Comparison of ENCODE assay signal across 12 cellular contexts in genomic region chr4:184668511-184669114, GRCh38. TPM values are rescaled to one million over a fixed set of nuclear protein-coding genes. Genes with fewer than 3 reads are reported as not detected.
DNase-seq lines count a peak whose midpoint lies in the region; ATAC-seq and TF ChIP-seq lines count a peak whose summit lies in the region.
"Had no signal": no experiment of that assay in that cellular context is flagged by ENCODE, and none has a peak within 500 bp of the region (broad histone marks: within the 10 kb centered on the region; RNA-seq: fewer than 3 reads in every experiment).

No MANE protein-coding gene starts in this region.

- no peaks in the 10 kb centered on the region for H3K79me2 ChIP-seq in OCI-LY1 (ENCODE audit: insufficient read depth, low read length)
- H3K79me2 ChIP-seq: hepatocyte had no signal

- no peak overlapping the region for H3K4me3 ChIP-seq in OCI-LY1 (ENCODE audit: low read depth, low read length, poor library complexity, severe bottlenecking)
- H3K4me3 ChIP-seq: hepatocyte, right lobe of liver had no signal

- peaks cover 10% of the 10 kb centered on the region for H3K4me1 ChIP-seq in OCI-LY1 (ENCODE audit: insufficient read depth, low read length, severe bottlenecking)

- no peaks in the 10 kb centered on the region for H3F3A ChIP-seq in OCI-LY1 (ENCODE audit: insufficient read depth, low read length)

- CTCF ChIA-PET in activated CD4-positive, alpha-beta T cell treated with anti-CD3 and anti-CD28 coated beads for 36 hours (lab: Charles Lee), result interaction anchor here (1.0 kb wide), 2 partner anchors 39 to 405 kb away, joined by 3 to 4 read pairs; no protein-coding TSS in a partner anchor

- H3K27me3 Mint-ChIP-seq in activated CD4-positive, alpha-beta T cell treated with anti-CD3 and anti-CD28 coated beads for 36 hours, result no peaks in the 10 kb centered on the region
- H3K27me3 Mint-ChIP-seq in stimulated activated naive B cell treated with anti-CD40 and anti-IgM and Interleukin-4, amounts not matched to agents 10 μg/mL and 1 μg/mL and 100 μg/mL, for 72 hours, result no peaks in the 10 kb centered on the region

- TF ChIP-seq CTCF in OCI-LY1 (IDR thresholded peaks at IDR 0.05; ENCODE audit: low read length), result no peak

- intact Hi-C loops in activated CD4-positive, alpha-beta T cell treated with anti-CD3 and anti-CD28 coated beads for 36 hours (cut with DNase I, micrococcal nuclease), result no loop called here

- peak overlapping the region; percentile 18 for H3K27ac ChIP-seq in OCI-LY1 (ENCODE audit: low read depth, low read length, poor library complexity, severe bottlenecking)
- H3K27ac ChIP-seq: hepatocyte, RWPE1 had no signal

- H3K9me3 Mint-ChIP-seq in activated CD4-positive, alpha-beta T cell treated with anti-CD3 and anti-CD28 coated beads for 36 hours (ENCODE audit: low read depth), result no peaks in the 10 kb centered on the region
- H3K9me3 Mint-ChIP-seq in stimulated activated naive B cell treated with anti-CD40 and anti-IgM and Interleukin-4, amounts not matched to agents 10 μg/mL and 1 μg/mL and 100 μg/mL, for 72 hours, result peaks cover 0 to 3% of the 10 kb centered on the region in 2 donors

- H3K36me3 Mint-ChIP-seq in activated CD4-positive, alpha-beta T cell treated with anti-CD3 and anti-CD28 coated beads for 36 hours (ENCODE audit: low read depth), result peaks cover 37% of the 10 kb centered on the region
- H3K36me3 Mint-ChIP-seq in stimulated activated naive B cell treated with anti-CD40 and anti-IgM and Interleukin-4, amounts not matched to agents 10 μg/mL and 1 μg/mL and 100 μg/mL, for 72 hours, result peaks cover 29 to 33% of the 10 kb centered on the region in 2 donors

- peaks cover 22% of the 10 kb centered on the region for H3K4me1 Mint-ChIP-seq in activated CD4-positive, alpha-beta T cell treated with anti-CD3 and anti-CD28 coated beads for 36 hours
- peaks cover 9 to 11% of the 10 kb centered on the region in 2 donors for H3K4me1 Mint-ChIP-seq in stimulated activated naive B cell treated with anti-CD40 and anti-IgM and Interleukin-4, amounts not matched to agents 10 μg/mL and 1 μg/mL and 100 μg/mL, for 72 hours

- H4K20me1 ChIP-seq in OCI-LY1 (ENCODE audit: insufficient read depth, low read length), result no peaks in the 10 kb centered on the region

- peak overlapping the region; percentile 44 for H3K27ac Mint-ChIP-seq in activated CD4-positive, alpha-beta T cell treated with anti-CD3 and anti-CD28 coated beads for 36 hours
- H3K27ac Mint-ChIP-seq in stimulated activated naive B cell treated with anti-CD40 and anti-IgM and Interleukin-4, amounts not matched to agents 10 μg/mL and 1 μg/mL and 100 μg/mL, for 72 hours, result no peak overlapping the region

- H3K9ac ChIP-seq in OCI-LY1 (ENCODE audit: low read length), result no peak overlapping the region

- DNase-seq in activated CD4-positive, alpha-beta T cell treated with anti-CD3 and anti-CD28 coated beads for 36 hours, result no peak
- DNase-seq in activated CD4-positive, alpha-beta T cell treated with anti-CD3 and anti-CD28 coated beads, Interleukin-2, amount 50 U/mL, for 48 hours, result no peak
- DNase-seq in cerebellar cortex (ENCODE audit: low spot score) (peak; percentile 3), mucosa of gallbladder (ENCODE audit: low spot score) (no peak)
- no peak for DNase-seq in stimulated activated naive B cell treated with anti-CD40 and anti-IgM and Interleukin-4, amounts not matched to agents 10 μg/mL and 1 μg/mL and 100 μg/mL, for 72 hours
- DNase-seq: mesendoderm, right lobe of liver had no signal

- no peaks in the 10 kb centered on the region for H3K27me3 ChIP-seq in OCI-LY1 (ENCODE audit: insufficient read depth, low read length)
- H3K27me3 ChIP-seq: hepatocyte, right lobe of liver had no signal

- POLR2A ChIA-PET in activated CD4-positive, alpha-beta T cell treated with anti-CD3 and anti-CD28 coated beads for 36 hours (lab: Charles Lee), result no interaction called here

- no peak overlapping the region for H2AFZ ChIP-seq in OCI-LY1 (ENCODE audit: low read length)
- H2AFZ ChIP-seq: hepatocyte had no signal

- H3K36me3 ChIP-seq in OCI-LY1 (ENCODE audit: insufficient read depth, low read length), result peaks cover 28% of the 10 kb centered on the region; the same call in 1 of the 2 replicates

- H3K9me3 ChIP-seq in OCI-LY1 (ENCODE audit: low read length), result no peaks in the 10 kb centered on the region
- H3K9me3 ChIP-seq: right lobe of liver had no signal

- no peak overlapping the region for H3K4me3 Mint-ChIP-seq in activated CD4-positive, alpha-beta T cell treated with anti-CD3 and anti-CD28 coated beads for 36 hours
- H3K4me3 Mint-ChIP-seq in stimulated activated naive B cell treated with anti-CD40 and anti-IgM and Interleukin-4, amounts not matched to agents 10 μg/mL and 1 μg/mL and 100 μg/mL, for 72 hours, result no peak overlapping the region

- no peaks in the 10 kb centered on the region for H3K9me2 ChIP-seq in OCI-LY1 (ENCODE audit: low read depth, low read length)

- peak overlapping the region; percentile 16; the same call in 1 of the 2 replicates for H3K4me2 ChIP-seq in OCI-LY1 (ENCODE audit: low read length)
- H3K4me2 ChIP-seq: hepatocyte had no signal

- peak; percentile 81 for ATAC-seq in activated CD4-positive, alpha-beta T cell treated with anti-CD3 and anti-CD28 coated beads for 36 hours
- ATAC-seq in stimulated activated naive B cell treated with anti-CD40 and anti-IgM and Interleukin-4, amounts not matched to agents 10 μg/mL and 1 μg/mL and 100 μg/mL, for 72 hours (replicated peaks), result peak; percentile 73 to 76
- ATAC-seq in GM21723 (IDR thresholded peaks at IDR 0.05; ENCODE audit: unreplicated experiment) (no peak), HG03196 (IDR thresholded peaks at IDR 0.05; ENCODE audit: unreplicated experiment) (no peak)

RNA-seq across cellular contexts. Expression of gene PRIMPOL, which starts 19.1 kb away (rescaled TPM):
- 10 to 100 TPM; 20.4 to 24.3 TPM for total RNA-seq in activated CD4-positive, alpha-beta T cell treated with anti-CD3 and anti-CD28 coated beads for 36 hours
- 15.9 TPM for total RNA-seq in mucosa of gallbladder

RNA-seq across cellular contexts. Expression of gene CASP3, which starts 19.4 kb away (rescaled TPM):
- 10 to 100 TPM; 44.3 to 65.7 TPM for total RNA-seq in activated CD4-positive, alpha-beta T cell treated with anti-CD3 and anti-CD28 coated beads for 36 hours
- 20.5 TPM for total RNA-seq in mucosa of gallbladder

Comparison
In these comparisons a context has a peak if more than half of its experiments do, and no peak if none do; other contexts are left out.
1. ATAC-seq: peak in activated CD4-positive, alpha-beta T cell treated with anti-CD3 and anti-CD28 coated beads for 36 hours (single experiment) and stimulated activated naive B cell treated with anti-CD40 and anti-IgM and Interleukin-4, amounts not matched to agents 10 μg/mL and 1 μg/mL and 100 μg/mL, for 72 hours (2 of 2); none in GM21723 (single experiment) and HG03196 (single experiment).